Comparison of ENCODE assay signal across 10 cellular contexts in genomic region chr11:118152020-118152551, GRCh38. TPM values are rescaled to one million over a fixed set of nuclear protein-coding genes. Genes with fewer than 3 reads are reported as not detected.
DNase-seq lines count a peak whose midpoint lies in the region; ATAC-seq and TF ChIP-seq lines count a peak whose summit lies in the region.
"Had no signal": no experiment of that assay in that cellular context is flagged by ENCODE, and none has a peak within 500 bp of the region (broad histone marks: within the 10 kb centered on the region; RNA-seq: fewer than 3 reads in every experiment).

No MANE protein-coding gene starts in this region.

- intact Hi-C loops in Calu3 (cut with micrococcal nuclease; ENCODE audit: unreplicated experiment), result no loop called here

- no peaks in the 10 kb centered on the region for H3K4me1 Mint-ChIP-seq in Calu3 (ENCODE audit: low read depth, unreplicated experiment)

- no peak overlapping the region for H2BK12ac ChIP-seq in trophoblast cell (ENCODE audit: low read length)

- in situ Hi-C loops in G401 (cut with HindIII; ENCODE audit: low sequenced_read_pairs), result no loop called here

- H3K79me2 ChIP-seq in trophoblast cell (ENCODE audit: control insufficient read depth, insufficient read depth, low read length, poor library complexity), result no peaks in the 10 kb centered on the region

- H3K4ac ChIP-seq in trophoblast cell (ENCODE audit: low read depth, low read length), result no peak overlapping the region

- CTCF ChIA-PET in Calu3 (lab: Charles Lee), result no interaction called here

- peaks cover 0 to 24% (median 0%) of the 10 kb centered on the region in 4 donors for H3K4me1 ChIP-seq in Peyer's patch
- peaks cover 12% of the 10 kb centered on the region in 2 donors for H3K4me1 ChIP-seq in esophagus (ENCODE audit: control insufficient read depth in 2 of 2, insufficient read depth in 2 of 2, low read length in 1 of 2)
- peaks cover 5% of the 10 kb centered on the region in 2 experiments for H3K4me1 ChIP-seq in trophoblast cell (ENCODE audit: control insufficient read depth in 1 of 2, insufficient read depth in 2 of 2, low read length in 2 of 2)

- no TSS peak for BruUV-seq in Calu3 (replicated peaks; lab: Mats Ljungman, UMichigan)

- no peak overlapping the region for H4K91ac ChIP-seq in trophoblast cell (ENCODE audit: low read depth, low read length)

- no peak overlapping the region for H4K12ac ChIP-seq in trophoblast cell (ENCODE audit: low read depth, low read length)

- ATAC-seq in GM18520 (IDR thresholded peaks at IDR 0.05; ENCODE audit: unreplicated experiment), result no peak

- H3K27ac Mint-ChIP-seq in Calu3 (ENCODE audit: unreplicated experiment), result no peak overlapping the region
- H3K27ac Mint-ChIP-seq: activated B cell treated with CpG ODN at 0.5 μM for 24 hours had no signal

- H3K9me3 Mint-ChIP-seq in Calu3 (ENCODE audit: low read depth, unreplicated experiment), result no peaks in the 10 kb centered on the region
- H3K9me3 Mint-ChIP-seq: activated B cell treated with CpG ODN at 0.5 μM for 24 hours had no signal

- H3K27me3 Mint-ChIP-seq in Calu3 (ENCODE audit: unreplicated experiment), result peaks cover 72% of the 10 kb centered on the region

- no peak overlapping the region for H3K14ac ChIP-seq in trophoblast cell (ENCODE audit: low read length)

- TF ChIP-seq POLR2A in Peyer's patch (IDR thresholded peaks at IDR 0.05), result no peak

- no peaks in the 10 kb centered on the region for H3K36me3 ChIP-seq in Peyer's patch
- H3K36me3 ChIP-seq in esophagus (ENCODE audit: control insufficient read depth in 2 of 2, insufficient read depth in 2 of 2, low read length in 1 of 2), result no peaks in the 10 kb centered on the region
- no peaks in the 10 kb centered on the region for H3K36me3 ChIP-seq in trophoblast cell (ENCODE audit: control insufficient read depth in 1 of 2, insufficient read depth in 2 of 2, low read length in 2 of 2)

- H2BK120ac ChIP-seq in trophoblast cell (ENCODE audit: insufficient read depth, low read length, poor library complexity), result no peak overlapping the region

- H3K36me3 Mint-ChIP-seq in Calu3 (ENCODE audit: insufficient read depth, unreplicated experiment), result no peaks in the 10 kb centered on the region

- no peak overlapping the region for H4K8ac ChIP-seq in trophoblast cell (ENCODE audit: low read depth, low read length)

- H3K27ac ChIP-seq in Peyer's patch, result no peak overlapping the region
- no peak overlapping the region for H3K27ac ChIP-seq in esophagus (ENCODE audit: low read depth in 2 of 2, low read length in 1 of 2)
- no peak overlapping the region for H3K27ac ChIP-seq in trophoblast cell (ENCODE audit: low read depth, low read length)

- H2AFZ ChIP-seq in trophoblast cell (ENCODE audit: insufficient read depth, low read length, poor library complexity), result no peak overlapping the region

- no peak overlapping the region for H2BK5ac ChIP-seq in trophoblast cell (ENCODE audit: low read depth, low read length, poor library complexity)

- H3K23ac ChIP-seq in trophoblast cell (ENCODE audit: low read length), result no peak overlapping the region

- H3K4me3 ChIP-seq in Peyer's patch (peak overlapping the region in 3 of 4 donors; percentile 39 to 58 (median 52)), esophagus (ENCODE audit: low read depth in 1 of 2, low read length in 2 of 2) (peak overlapping the region; percentile 45 to 53), trophoblast cell (ENCODE audit: low read depth, low read length) (no peak overlapping the region)

- H3K9ac ChIP-seq in trophoblast cell (ENCODE audit: low read length), result no peak overlapping the region

- no peak overlapping the region for H3K18ac ChIP-seq in trophoblast cell (ENCODE audit: low read length)

- no peak for DNase-seq in Calu3
- no peak for DNase-seq in Peyer's patch
- DNase-seq in trophoblast cell, result no peak
- DNase-seq in G401 (ENCODE audit: low spot score), result no peak
- DNase-seq in GM19240 (ENCODE audit: insufficient read length, low spot score), result no peak
- DNase-seq in CD1c-positive myeloid dendritic cell (ENCODE audit: extremely low spot score), result no peak
- DNase-seq: activated B cell treated with CpG ODN at 0.5 μM for 24 hours had no signal

- H3K4me2 ChIP-seq in trophoblast cell (ENCODE audit: low read length), result peak overlapping the region; percentile 86

- 12 to 15% methylated on average over 16 of the region's 16 CpGs for WGBS in esophagus, 2 donors
- WGBS in trophoblast cell (ENCODE audit: extremely low coverage, insufficient coverage, insufficient read length), result no CpG with 5 or more reads among the region's 16 CpGs

- peak overlapping the region; percentile 54 for H3K4me3 Mint-ChIP-seq in Calu3 (ENCODE audit: low read depth, unreplicated experiment)
- H3K4me3 Mint-ChIP-seq: activated B cell treated with CpG ODN at 0.5 μM for 24 hours had no signal

- no peak overlapping the region for H2AK5ac ChIP-seq in trophoblast cell (ENCODE audit: low read length)

- H3K79me1 ChIP-seq in trophoblast cell (ENCODE audit: low read length), result no peaks in the 10 kb centered on the region

- peaks cover 0 to 31% of the 10 kb centered on the region in 2 donors for H3K27me3 ChIP-seq in Peyer's patch
- peaks cover 0 to 12% of the 10 kb centered on the region in 2 donors for H3K27me3 ChIP-seq in esophagus (ENCODE audit: control insufficient read depth in 1 of 2, insufficient read depth in 2 of 2, low read length in 2 of 2)
- peaks cover 67% of the 10 kb centered on the region for H3K27me3 ChIP-seq in trophoblast cell (ENCODE audit: insufficient read depth, low read length)

- H3K9me3 ChIP-seq in Peyer's patch (no peaks in the 10 kb centered on the region), esophagus (ENCODE audit: control insufficient read depth in 2 of 2, insufficient read depth in 1 of 2, low read depth in 1 of 2, low read length in 1 of 2) (peaks cover 0 to 5% of the 10 kb centered on the region in 2 donors), trophoblast cell (ENCODE audit: insufficient read depth, low read depth, low read length) (peaks cover 15% of the 10 kb centered on the region)

- no peak for TF ChIP-seq CTCF in Calu3 (IDR thresholded peaks at IDR 0.05; ENCODE audit: unreplicated experiment)
- TF ChIP-seq CTCF in Peyer's patch (IDR thresholded peaks at IDR 0.05), result no peak

RNA-seq across cellular contexts. Expression of gene SCN4B, which starts 0.5 kb away (rescaled TPM):
- total RNA-seq in Calu3 (2022) (not detected in 2 replicates), Peyer's patch (1 to 10 TPM in 2 of 4 donors, under 1 TPM in 2; 0.35 to 8.3 (median 1.4) TPM)
- polyA plus RNA-seq in esophagus, result 1 to 10 TPM in 1 of 2 donors, under 1 TPM in 1; 0.75 to 1.1 TPM
- polyA plus RNA-seq in trophoblast cell (2013), result 0.04 and 0.06 TPM in 2 replicates
- total RNA-seq in G401 (2014; rRNA removed; shearing (Covaris generic)), result not detected in 2 replicates
- total RNA-seq: activated B cell treated with CpG ODN at 0.5 μM for 24 hours had no signal

RNA-seq across cellular contexts. Expression of gene SCN2B, which starts 24.4 kb away (rescaled TPM):
- total RNA-seq in Calu3 (2022), result not detected in 2 replicates
- under 1 TPM in 2 of 4 donors, not detected in 2; 0.13 to 0.38 TPM for total RNA-seq in Peyer's patch
- under 1 TPM; 0.06 to 0.19 TPM for polyA plus RNA-seq in esophagus
- not detected in 2 replicates for polyA plus RNA-seq in trophoblast cell (2013)
- total RNA-seq in G401 (2014; rRNA removed; shearing (Covaris generic)), result 0.10 TPM in 1 of 2 replicates, not detected in the other
- total RNA-seq: activated B cell treated with CpG ODN at 0.5 μM for 24 hours, endothelial cell of umbilical vein had no signal
- polyA plus RNA-seq: endothelial cell of umbilical vein had no signal
